ENCODE assay signal across 10 cellular contexts in genomic region chr22:18032455-18033101, GRCh38. TPM values are rescaled to one million over a fixed set of nuclear protein-coding genes. Genes with fewer than 3 reads are reported as not detected.
DNase-seq lines count a peak whose midpoint lies in the region; ATAC-seq and TF ChIP-seq lines count a peak whose summit lies in the region.
"Had no signal": no experiment of that assay in that cellular context is flagged by ENCODE, and none has a peak within 500 bp of the region (broad histone marks: within the 10 kb centered on the region; RNA-seq: fewer than 3 reads in every experiment).

No MANE protein-coding gene starts in this region.

- TF ChIP-seq CTCF in CD14-positive monocyte (IDR thresholded peaks at IDR 0.05), result no peak

- ATAC-seq in HG02840 (IDR thresholded peaks at IDR 0.05; ENCODE audit: low FRiP score, unreplicated experiment) (no peak), HG02870 (IDR thresholded peaks at IDR 0.05; ENCODE audit: unreplicated experiment) (no peak)
- no peak for ATAC-seq in activated naive CD4-positive, alpha-beta T cell treated with anti-CD3 and anti-CD28 coated beads, Interleukin-2, amount 50 U/mL, for 72 hours

- peaks cover 0 to 9% of the 10 kb centered on the region in 2 donors for H3K4me1 ChIP-seq in muscle layer of duodenum (ENCODE audit: control insufficient read depth in 1 of 2, insufficient read depth in 2 of 2, low read length in 2 of 2)

- H3K27me3 Mint-ChIP-seq in CD14-positive monocyte (ENCODE audit: low read depth in 3 of 3), result peaks cover 2 to 14% (median 4%) of the 10 kb centered on the region in 3 donors
- H3K27me3 Mint-ChIP-seq: IgD-negative memory B cell had no signal

- H3K36me3 Mint-ChIP-seq in CD14-positive monocyte, result no peaks in the 10 kb centered on the region
- H3K36me3 Mint-ChIP-seq in activated naive CD4-positive, alpha-beta T cell treated with anti-CD3 and anti-CD28 coated beads, Interleukin-2, amount 50 U/mL, for 72 hours, result no peaks in the 10 kb centered on the region
- H3K36me3 Mint-ChIP-seq: IgD-negative memory B cell had no signal

- intact Hi-C loops in CD14-positive monocyte (cut with micrococcal nuclease), result no loop called here

- H3K27ac ChIP-seq in cingulate gyrus (ENCODE audit: low read depth, low read length) (peak overlapping the region; percentile 6), muscle layer of duodenum (ENCODE audit: low read length) (peak overlapping the region; percentile 88)

- peaks cover 3% of the 10 kb centered on the region for H3K4me1 Mint-ChIP-seq in CD14-positive monocyte

- H3K27me3 ChIP-seq in muscle layer of duodenum (ENCODE audit: low read depth, low read length), result no peaks in the 10 kb centered on the region

- no peak overlapping the region for H3K4me3 ChIP-seq in muscle layer of duodenum (ENCODE audit: low read depth in 1 of 2, low read length in 2 of 2)

- DNase-seq in AG20443 (ENCODE audit: low spot score) (peak; percentile 54), NCI-H226 (peak; percentile 72), CD14-positive monocyte (ENCODE audit: low spot score) (no peak)
- no peak for DNase-seq in activated naive CD4-positive, alpha-beta T cell treated with anti-CD3 and anti-CD28 coated beads, Interleukin-2, amount 50 U/mL, for 72 hours (ENCODE audit: low spot score in 2 of 2)
- DNase-seq: activated CD4-positive, alpha-beta T cell treated with anti-CD3 and anti-CD28 coated beads, Interleukin-2, amount 50 U/mL, for 48 hours had no signal

- no peaks in the 10 kb centered on the region for H3K9me3 ChIP-seq in muscle layer of duodenum (ENCODE audit: control insufficient read depth in 1 of 2, low read length in 2 of 2)

- H3K36me3 ChIP-seq in muscle layer of duodenum (ENCODE audit: control insufficient read depth in 1 of 2, insufficient read depth in 2 of 2, low read length in 2 of 2), result no peaks in the 10 kb centered on the region

- H3K9me3 Mint-ChIP-seq in CD14-positive monocyte, result peaks cover 0 to 1% (median 0%) of the 10 kb centered on the region in 7 donors
- no peaks in the 10 kb centered on the region for H3K9me3 Mint-ChIP-seq in activated naive CD4-positive, alpha-beta T cell treated with anti-CD3 and anti-CD28 coated beads, Interleukin-2, amount 50 U/mL, for 72 hours
- H3K9me3 Mint-ChIP-seq: IgD-negative memory B cell had no signal

- H3K4me3 Mint-ChIP-seq in CD14-positive monocyte, result no peak overlapping the region
- H3K4me3 Mint-ChIP-seq: IgD-negative memory B cell had no signal

- H3K27ac Mint-ChIP-seq in CD14-positive monocyte, result no peak overlapping the region
- no peak overlapping the region for H3K27ac Mint-ChIP-seq in activated naive CD4-positive, alpha-beta T cell treated with anti-CD3 and anti-CD28 coated beads, Interleukin-2, amount 50 U/mL, for 72 hours

RNA-seq across cellular contexts. Expression of gene MICAL3, which starts 8.2 kb away (rescaled TPM):
- polyA plus RNA-seq in CD14-positive monocyte, result under 1 TPM in 1 of 2 donors, not detected in 1; 0.23 TPM
- total RNA-seq in activated naive CD4-positive, alpha-beta T cell treated with anti-CD3 and anti-CD28 coated beads, Interleukin-2, amount 50 U/mL, for 72 hours, result 10 to 100 TPM; 19.5 to 30.2 TPM

RNA-seq across cellular contexts. Expression of gene PEX26, which starts 45.2 kb away (rescaled TPM):
- polyA plus RNA-seq in CD14-positive monocyte, result 1 to 10 TPM; 3.4 to 3.7 TPM
- 10 to 100 TPM; 36.8 to 63.7 TPM for total RNA-seq in activated naive CD4-positive, alpha-beta T cell treated with anti-CD3 and anti-CD28 coated beads, Interleukin-2, amount 50 U/mL, for 72 hours

Comparison
In these comparisons a context has a peak if more than half of its experiments do, and no peak if none do; other contexts are left out.
1. DNase-seq: peak in AG20443 (single experiment) and NCI-H226 (single experiment); none in CD14-positive monocyte (single experiment) and activated naive CD4-positive, alpha-beta T cell treated with anti-CD3 and anti-CD28 coated beads, Interleukin-2, amount 50 U/mL, for 72 hours (0 of 2).